Comparison of ENCODE assay signal across 8 cellular contexts in the genomic region with DNA sequence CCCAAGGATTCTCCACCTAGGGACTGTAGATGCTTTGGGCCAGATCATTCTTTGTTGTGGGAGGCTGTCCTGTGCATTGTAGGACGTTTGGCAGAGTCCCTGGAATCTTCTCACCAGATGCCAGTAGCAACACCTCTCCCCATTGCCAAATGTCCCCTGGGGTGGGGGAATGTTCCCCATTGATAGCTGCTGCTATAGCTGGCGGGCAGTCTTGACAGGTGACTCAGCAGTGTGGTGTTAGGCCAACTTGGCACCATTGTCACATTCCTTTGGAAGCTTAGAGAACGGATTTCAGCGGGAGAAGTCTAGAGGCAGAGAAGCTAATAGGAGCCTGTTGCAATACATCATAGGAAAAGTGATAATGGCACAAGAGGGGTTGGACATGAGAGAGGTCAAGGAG.
A peak's percentile ranks its signal among the peaks of the same experiment; 100 is the strongest.
DNase-seq lines count a peak whose midpoint lies in the region; FAIRE-seq and TF ChIP-seq lines count a peak whose summit lies in the region.
"Had no signal": no experiment of that assay in that cellular context is flagged by ENCODE, and none has a peak within 500 bp of the region (broad histone marks: within the 10 kb centered on the region; RNA-seq: fewer than 3 reads in every experiment).

No MANE protein-coding gene starts in this region.

- DNase-seq in NCI-H460 (ENCODE audit: extremely low read depth, low read depth) (peak; percentile 4), dorsolateral prefrontal cortex (peak in 9 of 10 donors; percentile 30 to 82 (median 66)), medulla oblongata (ENCODE audit: extremely low spot score) (peak; percentile 20), urothelium cell line (ENCODE audit: low spot score) (peak; percentile 79), AML-193 (lab: John Stamatoyannopoulos, UW) (no peak), T-helper 9 cell (no peak), GM19238 (ENCODE audit: insufficient read length, low spot score) (no peak)
- DNase-seq: activated CD4-positive, alpha-beta memory T cell treated with anti-CD3 and anti-CD28 coated beads for 36 hours had no signal

- H3K27ac ChIP-seq in dorsolateral prefrontal cortex, result no peak overlapping the region

- intact Hi-C loops in dorsolateral prefrontal cortex (cut with DNase I), result no loop called here

- no peak overlapping the region for H3K4me3 ChIP-seq in dorsolateral prefrontal cortex

- no peaks in the 10 kb centered on the region for H3K27me3 ChIP-seq in dorsolateral prefrontal cortex

- peak; percentile 77 for FAIRE-seq in urothelium cell line (lab: Jason Lieb, UNC)

- TF ChIP-seq CTCF in dorsolateral prefrontal cortex (IDR thresholded peaks at IDR 0.05 in 54 of 56, conservative IDR thresholded peaks at IDR 0.05 in 2 of 56; ENCODE audit: low read depth in 1 of 56, partially characterized antibody in 56 of 56), result no peak

Comparison
In these comparisons a context has a peak if more than half of its experiments do, and no peak if none do; other contexts are left out.
1. DNase-seq: peak in NCI-H460 (single experiment), dorsolateral prefrontal cortex (9 of 10), medulla oblongata (single experiment) and urothelium cell line (single experiment); none in AML-193 (0 of 2), T-helper 9 cell (single experiment) and GM19238 (single experiment).